1 cellular context compared by ENCODE assay signal in genomic region chr20:10090588-10091166, GRCh38.
TF ChIP-seq lines count a peak whose summit lies in the region.

No MANE protein-coding gene starts in this region.

TF ChIP-seq in H1, 55 proteins besides CTCF, POLR2A, EP300 and RAD21 (continued from another document):
- TF ChIP-seq ATF2 (IDR thresholded peaks at IDR 0.05; ENCODE audit: low read length) (no peak), NANOG (IDR thresholded peaks at IDR 0.05; ENCODE audit: insufficient read depth, low read depth, low read length, poor library complexity, severe bottlenecking) (no peak), SP2 (IDR thresholded peaks at IDR 0.05; ENCODE audit: low read length) (no peak), RNF2 (IDR thresholded peaks at IDR 0.05; ENCODE audit: borderline replicate concordance, low read depth, low read length, missing control alignments, poor library complexity, severe bottlenecking) (no peak), TEAD4 (IDR thresholded peaks at IDR 0.05; ENCODE audit: low read depth, low read length) (no peak), BCL11A (IDR thresholded peaks at IDR 0.05; ENCODE audit: low read depth in 2 of 2, low read length in 2 of 2) (no peak), CEBPB (IDR thresholded peaks at IDR 0.05; ENCODE audit: low read depth, low read length) (no peak), CHD2 (IDR thresholded peaks at IDR 0.05; ENCODE audit: low read length) (no peak), POLR2AphosphoS5 (IDR thresholded peaks at IDR 0.05; ENCODE audit: low read depth, low read length) (no peak)
